In the genomic region with DNA sequence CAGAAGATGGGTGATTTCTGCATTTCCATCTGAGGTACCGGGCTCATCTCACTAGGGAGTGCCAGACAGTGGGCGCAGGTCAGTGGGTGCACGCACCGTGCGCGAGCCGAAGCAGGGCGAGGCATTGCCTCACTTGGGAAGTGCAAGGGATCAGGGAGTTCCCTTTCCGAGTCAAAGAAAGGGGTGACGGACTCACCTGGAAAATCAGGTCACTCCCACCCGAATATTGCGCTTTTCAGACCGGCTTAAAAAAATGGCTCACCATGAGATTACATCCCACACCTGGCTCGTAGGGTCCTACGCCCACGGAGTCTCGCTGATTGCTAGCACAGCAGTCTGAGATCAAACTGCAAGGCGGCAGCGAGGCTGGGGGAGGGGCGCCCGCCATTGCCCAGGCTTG, we compare ENCODE assay signal across 8 cellular contexts.
DNase-seq lines count a peak whose midpoint lies in the region; ATAC-seq, FAIRE-seq and TF ChIP-seq lines count a peak whose summit lies in the region.
"Not testable (repeated sequence)": the region's sequence is repeated elsewhere in the genome, so short reads cannot be mapped to it uniquely, and the experiment has no call there.

No MANE protein-coding gene starts in this region.

- not testable (repeated sequence) for H4K91ac ChIP-seq in H9 (ENCODE audit: insufficient read length, low read depth, low read length)

- peaks cover 3 to 12% (median 12%) of the 10 kb centered on the region in 3 experiments for H3K36me3 Mint-ChIP-seq in H9 (ENCODE audit: insufficient read depth in 1 of 3, low read depth in 3 of 3)
- H3K36me3 Mint-ChIP-seq in MCF 10A (ENCODE audit: insufficient read depth, unreplicated experiment); progenitor cell of endocrine pancreas (ENCODE audit: insufficient read depth): not testable (repeated sequence)

- not testable (repeated sequence) for H3T11ph ChIP-seq in H9 (ENCODE audit: low read length)

- not testable (repeated sequence) for H2BK120ac ChIP-seq in H9 (ENCODE audit: low read depth, low read length, poor library complexity, severe bottlenecking); mesendoderm (ENCODE audit: low read depth, low read length)

- H2BK15ac ChIP-seq in H9 (ENCODE audit: low read depth, low read length); mesendoderm (replicated peaks; ENCODE audit: low read depth): not testable (repeated sequence)

- not testable (repeated sequence) for H3K9me3 ChIP-seq in A549; H9 (ENCODE audit: control insufficient read depth, low read depth, low read length); Panc1 (ENCODE audit: control insufficient read depth, insufficient read depth, low read depth, low read length); esophagus squamous epithelium

- not testable (repeated sequence) for H4K20me1 ChIP-seq in H9 (ENCODE audit: control insufficient read depth, insufficient read depth, insufficient read length)

- not testable (repeated sequence) for H3K27ac ChIP-seq in A549; H9 (ENCODE audit: insufficient read length, low read depth, low read length); Panc1 (ENCODE audit: low read length); mesendoderm (ENCODE audit: low read depth, low read length)
- H3K27ac ChIP-seq in esophagus squamous epithelium: peak overlapping the region; percentile 24 to 63 (median 58)

- H3K36me3 ChIP-seq in Panc1 (ENCODE audit: control insufficient read depth, insufficient read depth, low read length); esophagus squamous epithelium; mesendoderm (ENCODE audit: control insufficient read depth, insufficient read depth, low read length): not testable (repeated sequence)

- not testable (repeated sequence) for TF ChIP-seq POLR2A in A549 (IDR thresholded peaks at IDR 0.05; ENCODE audit: low read length); esophagus squamous epithelium (IDR thresholded peaks at IDR 0.05)

- not testable (repeated sequence) for H2AFZ ChIP-seq in H9 (ENCODE audit: low read length)

- H2BK20ac ChIP-seq in H9 (ENCODE audit: low read depth, low read length, poor library complexity, severe bottlenecking): not testable (repeated sequence)

- not testable (repeated sequence) for H3K79me1 ChIP-seq in H9 (ENCODE audit: insufficient read depth, low read depth, low read length, poor library complexity, severe bottlenecking); mesendoderm (ENCODE audit: low read length)

- not testable (repeated sequence) for H3K4ac ChIP-seq in H9 (ENCODE audit: low read depth, low read length); mesendoderm (ENCODE audit: low read depth, low read length)

- in situ Hi-C loops in Panc1 (cut with HindIII; ENCODE audit: low pct_unique_long_range_greater_than_20kb, low sequenced_read_pairs): not testable (repeated sequence)

- peak overlapping the region; percentile 54 for H3K9ac ChIP-seq in H9 (ENCODE audit: extremely low read depth, insufficient read length, low read length)
- H3K9ac ChIP-seq in mesendoderm (ENCODE audit: low read length): not testable (repeated sequence)

- not testable (repeated sequence) for FAIRE-seq in A549 (lab: Jason Lieb, UNC)

- peak overlapping the region; percentile 56 for H3K4me2 ChIP-seq in A549
- peak overlapping the region; percentile 40 for H3K4me2 ChIP-seq in H9 (ENCODE audit: insufficient read depth, insufficient read length, low read length)
- not testable (repeated sequence) for H3K4me2 ChIP-seq in mesendoderm (ENCODE audit: low read length)

- DNase-seq in A549 (ENCODE audit: low read depth in 1 of 2, low spot score in 1 of 2); H9; Panc1 (ENCODE audit: low read depth, low spot score); MCF 10A (ENCODE audit: unreplicated experiment); esophagus squamous epithelium (lab: John Stamatoyannopoulos, UW); mesendoderm; progenitor cell of endocrine pancreas (ENCODE audit: low spot score, unreplicated experiment): not testable (repeated sequence)
- DNase-seq in NCI-H1417 (lab: John Stamatoyannopoulos, UW): peak; percentile 7 to 56 (median 34)

- not testable (repeated sequence) for H3K18ac ChIP-seq in H9 (ENCODE audit: insufficient read length, low read depth, low read length); mesendoderm (ENCODE audit: low read length)

- H3K27me3 Mint-ChIP-seq in H9 (ENCODE audit: low read depth); MCF 10A (ENCODE audit: insufficient read depth, unreplicated experiment); progenitor cell of endocrine pancreas: not testable (repeated sequence)

- H3K9me3 Mint-ChIP-seq in H9; progenitor cell of endocrine pancreas (ENCODE audit: low read depth): not testable (repeated sequence)
- peaks cover 14% of the 10 kb centered on the region for H3K9me3 Mint-ChIP-seq in MCF 10A (ENCODE audit: unreplicated experiment)

- intact Hi-C loops in Panc1 (cut with micrococcal nuclease; ENCODE audit: unreplicated experiment); MCF 10A (cut with micrococcal nuclease); esophagus squamous epithelium (cut with DNase I): not testable (repeated sequence)

- not testable (repeated sequence) for ATAC-seq in A549, Panc1

- BruUV-seq in Panc1 (replicated peaks; lab: Mats Ljungman, UMichigan); MCF 10A (replicated peaks; lab: Mats Ljungman, UMichigan): not testable (repeated sequence)

- H3K4me3 Mint-ChIP-seq in H9 (peak overlapping the region; percentile 77 to 84), MCF 10A (ENCODE audit: unreplicated experiment) (peak overlapping the region; percentile 76), progenitor cell of endocrine pancreas (ENCODE audit: low read depth) (peak overlapping the region; percentile 81)

- CTCF ChIA-PET in A549 (lab: Yijun Ruan, JAX); Panc1 (lab: Charles Lee): not testable (repeated sequence)
- CTCF ChIA-PET in MCF 10A (lab: Yijun Ruan, JAX): interaction anchor here (0.7 to 0.9 kb wide), 2 partner anchors 8 to 158 kb away, joined by 4 to 6 read pairs; no protein-coding TSS in a partner anchor

- peak overlapping the region; percentile 55 to 98 (median 98); a peak in 6 of 7 replicates for H3K27ac Mint-ChIP-seq in H9
- peak overlapping the region; percentile 95 for H3K27ac Mint-ChIP-seq in MCF 10A (ENCODE audit: low read depth, unreplicated experiment)
- H3K27ac Mint-ChIP-seq in progenitor cell of endocrine pancreas: peak overlapping the region; percentile 97

- not testable (repeated sequence) for H2BK12ac ChIP-seq in H9 (ENCODE audit: insufficient read length, low read depth, low read length)

- not testable (repeated sequence) for H3K14ac ChIP-seq in H9 (ENCODE audit: insufficient read depth, low read length)

- H3K4me1 ChIP-seq in A549; H9 (ENCODE audit: insufficient read depth, low read length); Panc1 (ENCODE audit: control insufficient read depth, insufficient read depth, low read length); esophagus squamous epithelium; mesendoderm (ENCODE audit: control insufficient read depth, low read depth, low read length): not testable (repeated sequence)

- not testable (repeated sequence) for TF ChIP-seq RAD21 in A549 (conservative IDR thresholded peaks at IDR 0.05 in 1 of 2, IDR thresholded peaks at IDR 0.05 in 1 of 2)

- not testable (repeated sequence) for H2BK5ac ChIP-seq in H9 (ENCODE audit: insufficient read length, low read length); mesendoderm (ENCODE audit: low read length)

- H3K56ac ChIP-seq in H9 (ENCODE audit: insufficient read length, low read depth, low read length): not testable (repeated sequence)
- peak overlapping the region; percentile 34 for H3K56ac ChIP-seq in mesendoderm (ENCODE audit: low read length)

- 0% methylated on average over 1 of the region's 21 CpGs for WGBS in A549 (ENCODE audit: missing lambda C conversion rate)
- no CpG with 5 or more reads among the region's 21 CpGs for WGBS in H9 (ENCODE audit: extremely low coverage, insufficient read length, low lambda C conversion rate)
- 50 to 83% methylated on average over 1 to 3 of the region's 21 CpGs for WGBS in esophagus squamous epithelium, 2 donors
- no CpG with 5 or more reads among the region's 21 CpGs for WGBS in mesendoderm (ENCODE audit: extremely low coverage, insufficient coverage, low lambda C conversion rate)

- not testable (repeated sequence) for H2AK5ac ChIP-seq in H9 (ENCODE audit: insufficient read length, low read length); mesendoderm (ENCODE audit: low read length)

- TF ChIP-seq EP300 in A549 (IDR thresholded peaks at IDR 0.05): not testable (repeated sequence)

- TF ChIP-seq CTCF in A549 (IDR thresholded peaks at IDR 0.05); H9 (conservative IDR thresholded peaks at IDR 0.05); Panc1 (IDR thresholded peaks at IDR 0.05); MCF 10A (IDR thresholded peaks at IDR 0.05; ENCODE audit: unreplicated experiment); esophagus squamous epithelium (IDR thresholded peaks at IDR 0.05); progenitor cell of endocrine pancreas (IDR thresholded peaks at IDR 0.05; ENCODE audit: unreplicated experiment): not testable (repeated sequence)

- H3K79me2 ChIP-seq in H9 (ENCODE audit: insufficient read depth, low read length); mesendoderm (ENCODE audit: control insufficient read depth, insufficient read depth, low read length): not testable (repeated sequence)

- not testable (repeated sequence) for H3K23me2 ChIP-seq in H9 (ENCODE audit: insufficient read length, low read depth, low read length, poor library complexity, severe bottlenecking)

- H3K4me1 Mint-ChIP-seq in H9: peaks cover 12 to 13% of the 10 kb centered on the region in 2 experiments; a peak in 3 of 4 replicates
- not testable (repeated sequence) for H3K4me1 Mint-ChIP-seq in MCF 10A (ENCODE audit: insufficient read depth, unreplicated experiment); progenitor cell of endocrine pancreas (ENCODE audit: low read depth)

- H3K27me3 ChIP-seq in H9 (ENCODE audit: insufficient read depth, low read length); Panc1 (ENCODE audit: control insufficient read depth, insufficient read depth, low read length); esophagus squamous epithelium; mesendoderm (ENCODE audit: insufficient read depth, low read length, poor library complexity): not testable (repeated sequence)

- not testable (repeated sequence) for H4K5ac ChIP-seq in H9 (ENCODE audit: insufficient read length, low read depth, low read length); mesendoderm (ENCODE audit: low read length)

- H3K23ac ChIP-seq in H9 (ENCODE audit: insufficient read length, low read depth, low read length); mesendoderm (ENCODE audit: low read length): not testable (repeated sequence)

- POLR2A ChIA-PET in A549 (lab: Yijun Ruan, JAX); Panc1 (lab: Charles Lee); MCF 10A (lab: Yijun Ruan, JAX): not testable (repeated sequence)

- peak overlapping the region; percentile 34; the same call in 2 of the 3 replicates for H3K4me3 ChIP-seq in A549
- H3K4me3 ChIP-seq in Panc1 (ENCODE audit: low read depth in 2 of 2, low read length in 2 of 2): peak overlapping the region; percentile 5 to 27; a peak in 2 of 4 replicates
- H3K4me3 ChIP-seq in esophagus squamous epithelium: peak overlapping the region; percentile 24 to 52 (median 36)
- H3K4me3 ChIP-seq in mesendoderm (ENCODE audit: low read length): not testable (repeated sequence)

- not testable (repeated sequence) for H4K8ac ChIP-seq in H9 (replicated peaks; ENCODE audit: insufficient read length, low read depth, low read length); mesendoderm (ENCODE audit: low read depth, low read length)
